21 cellular contexts compared by ENCODE assay signal in genomic region chr11:119572481-119573424, GRCh38.
A peak's percentile ranks its signal among the peaks of the same experiment; 100 is the strongest.
DNase-seq lines count a peak whose midpoint lies in the region; ATAC-seq, FAIRE-seq and TF ChIP-seq lines count a peak whose summit lies in the region.
"Had no signal": no experiment of that assay in that cellular context is flagged by ENCODE, and none has a peak within 500 bp of the region (broad histone marks: within the 10 kb centered on the region; RNA-seq: fewer than 3 reads in every experiment).

No MANE protein-coding gene starts in this region.

- BruUV-seq in Panc1 (replicated peaks; lab: Mats Ljungman, UMichigan), result no TSS peak

- peaks cover 9% of the 10 kb centered on the region for H3K27me3 Mint-ChIP-seq in endodermal cell (ENCODE audit: insufficient read depth)

- peaks cover 9% of the 10 kb centered on the region for H3K4me1 Mint-ChIP-seq in endodermal cell

- POLR2A ChIA-PET in Panc1 (lab: Charles Lee), result interaction anchor here (0.6 kb wide), 1 partner anchor 379 kb away, joined by 4 read pairs; no protein-coding TSS in a partner anchor

- no peak overlapping the region for H3K4me3 Mint-ChIP-seq in endodermal cell
- H3K4me3 Mint-ChIP-seq: activated naive CD8-positive, alpha-beta T cell treated with anti-CD3 and anti-CD28 coated beads, Interleukin-2, amount 10 ng/mL, durations not matched to agents 7 days and 5 days had no signal

- peaks cover 3% of the 10 kb centered on the region for H3K27me3 ChIP-seq in Panc1 (ENCODE audit: control insufficient read depth, insufficient read depth, low read length)
- no peaks in the 10 kb centered on the region for H3K27me3 ChIP-seq in endodermal cell (ENCODE audit: control insufficient read depth, insufficient read depth, low read length, poor library complexity, severe bottlenecking)
- H3K27me3 ChIP-seq in neutrophil, result no peaks in the 10 kb centered on the region
- H3K27me3 ChIP-seq: left lung, right atrium auricular region, testis had no signal

- 0 out of 2 replicates have a peak, but pooled peaks have one; percentile 19 for ATAC-seq in Panc1
- ATAC-seq: mucosa of descending colon had no signal

- DNase-seq in ELF-1 (ENCODE audit: low read depth, low spot score), result peak; percentile 44
- no peak for DNase-seq in Panc1 (ENCODE audit: low read depth, low spot score)
- DNase-seq in endodermal cell, result peak; percentile 75
- DNase-seq in H54 (ENCODE audit: insufficient read length, low spot score), result no peak
- DNase-seq in effector CD8-positive, alpha-beta T cell (lab: John Stamatoyannopoulos, UW), result no peak
- DNase-seq in SIG-M5 treated with dmso at 0.1 percent for 504 hours (lab: John Stamatoyannopoulos, UW; ENCODE audit: unreplicated experiment), result no peak
- DNase-seq: activated CD4-positive, CD25-positive, alpha-beta regulatory T cell treated with anti-CD3 and anti-CD28 coated beads, Interleukin-2, amount 50 U/mL, for 72 hours; activated naive CD8-positive, alpha-beta T cell treated with anti-CD3 and anti-CD28 coated beads, Interleukin-2, amount 10 ng/mL, durations not matched to agents 7 days and 5 days; AML-193; dermis blood vessel endothelial cell; GM23248; left lung; mucosa of descending colon; NCI-H1436; NCI-H2171 treated with DMSO at 0.1 percent for 48 hours; NCI-H774; testis had no signal

- in situ Hi-C loops in Panc1 (cut with HindIII; ENCODE audit: low pct_unique_long_range_greater_than_20kb, low sequenced_read_pairs), result loop anchor here (5.0 kb wide), 1 partner anchor 45 kb away; no protein-coding TSS in a partner anchor

- no peak overlapping the region for H3K27ac Mint-ChIP-seq in endodermal cell
- H3K27ac Mint-ChIP-seq: activated naive CD8-positive, alpha-beta T cell treated with anti-CD3 and anti-CD28 coated beads, Interleukin-2, amount 10 ng/mL, durations not matched to agents 7 days and 5 days had no signal

- CTCF ChIA-PET in Panc1 (lab: Charles Lee), result interaction anchor here (2.1 kb wide), 1 partner anchor 53 kb away, joined by 4 read pairs; no protein-coding TSS in a partner anchor

- no peak for FAIRE-seq in H54 (lab: Jason Lieb, UNC)
- FAIRE-seq: HTR-8/SVneo had no signal

- H3K36me3 ChIP-seq in Panc1 (ENCODE audit: control insufficient read depth, insufficient read depth, low read length) (no peaks in the 10 kb centered on the region), endodermal cell (ENCODE audit: control insufficient read depth, insufficient read depth, low read length) (no peaks in the 10 kb centered on the region), neutrophil (no peaks in the 10 kb centered on the region)
- H3K36me3 ChIP-seq: left lung, right atrium auricular region had no signal

- no peak overlapping the region for H3K9ac ChIP-seq in endodermal cell (ENCODE audit: extremely low read depth, low read length, poor library complexity, severe bottlenecking)
- H3K9ac ChIP-seq: GM23248 had no signal

- H3K9me3 ChIP-seq in Panc1 (ENCODE audit: control insufficient read depth, insufficient read depth, low read depth, low read length), result no peaks in the 10 kb centered on the region
- H3K9me3 ChIP-seq in endodermal cell (ENCODE audit: control insufficient read depth, low read length), result no peaks in the 10 kb centered on the region
- no peaks in the 10 kb centered on the region for H3K9me3 ChIP-seq in neutrophil
- H3K9me3 ChIP-seq: left lung, mucosa of descending colon, right atrium auricular region, testis had no signal

- no peak overlapping the region for H3K27ac ChIP-seq in Panc1 (ENCODE audit: low read length)
- no peak overlapping the region for H3K27ac ChIP-seq in endodermal cell (ENCODE audit: low read depth, low read length)
- H3K27ac ChIP-seq in neutrophil, result peak overlapping the region; percentile 82
- H3K27ac ChIP-seq: GM23248, right atrium auricular region, SK-N-MC, testis had no signal

- no peak; the same call in 1 of the 2 replicates for TF ChIP-seq CTCF in Panc1 (IDR thresholded peaks at IDR 0.05)
- TF ChIP-seq CTCF in endodermal cell (conservative IDR thresholded peaks at IDR 0.05), result peak; percentile 71
- no peak for TF ChIP-seq CTCF in neutrophil (IDR thresholded peaks at IDR 0.05)

- no peaks in the 10 kb centered on the region for H3K9me3 Mint-ChIP-seq in endodermal cell
- H3K9me3 Mint-ChIP-seq: activated naive CD8-positive, alpha-beta T cell treated with anti-CD3 and anti-CD28 coated beads, Interleukin-2, amount 10 ng/mL, durations not matched to agents 7 days and 5 days had no signal

- 92 to 94% methylated on average over 9 to 11 of the region's 13 CpGs for WGBS in endodermal cell (ENCODE audit: insufficient coverage in 1 of 2, insufficient read length in 1 of 2), 2 experiments

- H3K4me1 ChIP-seq in Panc1 (ENCODE audit: control insufficient read depth, insufficient read depth, low read length) (no peaks in the 10 kb centered on the region), endodermal cell (ENCODE audit: control insufficient read depth, insufficient read depth, low read length) (no peaks in the 10 kb centered on the region), neutrophil (ENCODE audit: control insufficient read depth in 1 of 2, insufficient read depth in 1 of 2, low read depth in 1 of 2, low read length in 1 of 2) (peaks cover 13 to 23% of the 10 kb centered on the region in 2 experiments)
- H3K4me1 ChIP-seq: testis had no signal

- intact Hi-C loops in Panc1 (cut with micrococcal nuclease; ENCODE audit: unreplicated experiment), result no loop called here

- TF ChIP-seq POLR2A in H54 (IDR thresholded peaks at IDR 0.05; ENCODE audit: low read depth, low read length), result no peak

- H3K4me3 ChIP-seq in Panc1 (ENCODE audit: low read depth in 2 of 2, low read length in 2 of 2) (no peak overlapping the region), endodermal cell (ENCODE audit: low read length) (no peak overlapping the region), neutrophil (ENCODE audit: low read depth in 1 of 2, low read length in 1 of 2) (no peak overlapping the region)
- H3K4me3 ChIP-seq: GM23248, left lung, mucosa of descending colon, right atrium auricular region, SK-N-MC, testis had no signal

- no peaks in the 10 kb centered on the region for H3K36me3 Mint-ChIP-seq in endodermal cell (ENCODE audit: low read depth)
- H3K36me3 Mint-ChIP-seq: activated naive CD8-positive, alpha-beta T cell treated with anti-CD3 and anti-CD28 coated beads, Interleukin-2, amount 10 ng/mL, durations not matched to agents 7 days and 5 days had no signal

Comparison
In these comparisons a context has a peak if more than half of its experiments do, and no peak if none do; other contexts are left out.
1. DNase-seq: peak in ELF-1 (single experiment) and endodermal cell (single experiment); none in Panc1 (single experiment), H54 (single experiment), effector CD8-positive, alpha-beta T cell (single experiment) and SIG-M5 treated with dmso at 0.1 percent for 504 hours (single experiment).